In the genomic region with DNA sequence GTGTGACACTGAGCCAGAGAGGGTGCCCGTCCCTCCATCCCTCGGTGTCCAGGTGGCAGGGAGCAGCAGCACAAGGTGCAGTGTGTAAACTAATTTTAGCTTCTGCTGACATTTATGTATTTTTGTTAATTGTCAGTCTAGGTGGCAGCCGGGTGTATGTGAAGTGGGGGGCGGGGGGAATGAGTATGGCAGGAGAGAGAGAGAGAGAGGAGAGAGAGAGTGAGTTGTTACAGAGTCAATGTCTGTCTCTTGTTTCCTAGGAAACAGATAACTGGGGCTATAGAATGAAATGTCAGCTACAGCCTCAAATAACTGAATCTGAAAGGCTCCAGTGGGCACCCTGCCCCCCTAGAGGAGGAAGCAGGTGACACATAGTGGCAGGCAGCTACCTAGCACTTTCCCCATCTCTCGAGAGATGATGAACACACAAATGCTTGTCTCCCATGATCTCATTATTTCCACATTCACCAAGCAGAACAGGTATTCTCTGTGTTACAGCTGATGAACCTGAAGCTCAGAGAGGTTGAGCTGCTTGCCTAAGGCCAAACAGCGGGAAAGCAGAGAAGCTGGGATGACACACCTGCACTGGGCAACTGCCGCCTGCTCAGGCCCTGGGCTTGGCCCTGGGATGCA, we compare ENCODE assay signal across 1 cellular context.
TF ChIP-seq lines count a peak whose summit lies in the region.

No MANE protein-coding gene starts in this region.

TF ChIP-seq in HCT116, 20 proteins besides CTCF, POLR2A, EP300 and RAD21 (continued from another document):
- TF ChIP-seq EZH2phosphoT487 (IDR thresholded peaks at IDR 0.05; ENCODE audit: borderline replicate concordance), result no peak
- no peak for TF ChIP-seq ZNF274 (IDR thresholded peaks at IDR 0.05; ENCODE audit: low read depth, low read length)
- no peak for TF ChIP-seq SIN3A (IDR thresholded peaks at IDR 0.05; ENCODE audit: low read depth)
- no peak for TF ChIP-seq FOSL1 (IDR thresholded peaks at IDR 0.05; ENCODE audit: low read depth)
- TF ChIP-seq CBX3 (IDR thresholded peaks at IDR 0.05; ENCODE audit: low read depth), result no peak
- TF ChIP-seq EGR1 (IDR thresholded peaks at IDR 0.05; ENCODE audit: low read depth), result no peak
